8 cellular contexts compared by ENCODE assay signal in the genomic region with DNA sequence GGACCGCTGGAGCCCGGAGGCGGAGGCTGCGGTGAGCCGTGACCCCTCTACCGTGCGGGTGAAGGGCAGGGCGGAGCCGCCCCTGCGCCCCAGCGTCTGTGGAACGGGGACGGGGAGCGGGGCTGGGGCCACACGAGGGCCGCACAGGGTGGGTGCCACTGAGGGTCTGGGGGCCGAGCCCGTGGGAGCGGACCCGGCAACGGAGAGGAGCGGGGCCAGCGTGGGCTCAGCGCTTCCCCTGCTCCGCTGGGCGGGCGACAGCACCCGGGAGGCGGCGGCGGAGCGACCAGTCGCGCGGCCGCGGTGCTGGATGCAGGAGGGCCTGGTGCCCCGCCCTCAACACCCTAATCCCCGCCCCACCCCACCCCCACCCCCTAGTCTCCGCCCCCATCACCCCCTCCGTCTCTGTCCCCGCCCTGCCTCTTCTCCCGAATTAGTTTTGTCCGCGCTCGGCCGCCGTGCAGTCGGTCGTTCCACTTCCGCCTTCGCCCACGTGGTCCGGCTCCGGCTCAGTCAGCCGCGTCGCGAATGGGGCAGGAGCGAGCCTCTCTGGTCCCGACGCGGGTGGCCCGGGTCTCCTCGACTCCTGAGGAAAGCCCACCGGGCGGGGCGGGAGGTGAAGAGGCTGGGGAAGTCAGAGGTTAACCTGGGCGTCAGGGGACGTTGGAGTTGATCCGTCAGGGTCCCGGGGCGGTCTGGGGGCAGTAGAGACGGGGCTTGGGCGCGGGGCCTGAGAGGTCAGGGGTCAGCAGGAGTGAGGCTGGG. TPM values are rescaled to one million over a fixed set of nuclear protein-coding genes. Genes with fewer than 3 reads are reported as not detected.
A peak's percentile ranks its signal among the peaks of the same experiment; 100 is the strongest.
DNase-seq lines count a peak whose midpoint lies in the region; ATAC-seq and TF ChIP-seq lines count a peak whose summit lies in the region.

Gene PUS1, plus strand, starts transcription at position 512 of the 765 bp plus-strand sequence. CDS start 447 bp downstream, outside the sequence.

- peak within 1 kb of the TSS; percentile 70 to 81 for H3K27ac ChIP-seq in liver (ENCODE audit: low read depth in 1 of 2, low read length in 2 of 2)

- H3K4me1 ChIP-seq in liver (ENCODE audit: control insufficient read depth in 4 of 4, insufficient read depth in 4 of 4, low read length in 3 of 4) = peaks cover 0 to 15% (median 11%) of the 10 kb centered on the region in 4 donors

- H3K9ac ChIP-seq in liver (ENCODE audit: low read depth in 1 of 2, low read length in 2 of 2) = peak within 1 kb of the TSS; percentile 29 to 54

- peak within 1 kb of the TSS; percentile 71 to 93 (median 89) for H3K4me3 ChIP-seq in liver (ENCODE audit: low read depth in 1 of 3, low read length in 3 of 3)

- TF ChIP-seq RAD21 in liver (IDR thresholded peaks at IDR 0.05) = peak in 1 of 2 donors; percentile 5

- DNase-seq in C1 segment of cervical spinal cord (lab: John Stamatoyannopoulos, UW) = peak; percentile 38 to 95 (median 91)
- peak; percentile 95 for DNase-seq in NCI-H774 (lab: John Stamatoyannopoulos, UW)
- peak; percentile 90 to 93 for DNase-seq in activated CD4-positive, alpha-beta T cell treated with anti-CD3 and anti-CD28 coated beads, Interleukin-2, amount 50 U/mL, for 4 hours
- DNase-seq in dermis blood vessel endothelial cell = peak; percentile 97
- DNase-seq in stimulated activated CD4-positive, alpha-beta T cell treated with anti-CD3 and anti-CD28 coated beads, Interleukin-4, amount 100 ng/mL, for 1 hour = peak; percentile 92

- H3K9me3 ChIP-seq in liver (ENCODE audit: control insufficient read depth in 4 of 4, low read length in 3 of 4) = no peaks in the 10 kb centered on the region

- no peaks in the 10 kb centered on the region for H3K27me3 ChIP-seq in liver (ENCODE audit: control insufficient read depth in 4 of 4, insufficient read depth in 4 of 4, low read length in 3 of 4)

- H3K36me3 ChIP-seq in liver (ENCODE audit: control insufficient read depth in 4 of 4, insufficient read depth in 3 of 4, low read depth in 1 of 4, low read length in 3 of 4) = peaks cover 5 to 22% (median 20%) of the 10 kb centered on the region in 4 donors

- WGBS in liver = under 1% methylated on average over 75 of the region's 76 CpGs

- TF ChIP-seq CTCF in liver (IDR thresholded peaks at IDR 0.05; ENCODE audit: low read depth, low read length, missing input control) = no peak

- peak; percentile 64 for ATAC-seq in GM19372 (IDR thresholded peaks at IDR 0.05; ENCODE audit: low read depth, unreplicated experiment)
- peak; percentile 73 for ATAC-seq in HG03521 (IDR thresholded peaks at IDR 0.05; ENCODE audit: unreplicated experiment)

TF ChIP-seq in liver, 16 proteins besides CTCF, POLR2A, EP300 and RAD21:
- no peak for TF ChIP-seq ZBTB33 (IDR thresholded peaks at IDR 0.05)
- no peak for TF ChIP-seq FOXA2 (IDR thresholded peaks at IDR 0.05)
- TF ChIP-seq GABPA (IDR thresholded peaks at IDR 0.05 in 1 of 2, conservative IDR thresholded peaks at IDR 0.05 in 1 of 2) = peak in 1 of 2 donors; percentile 84
- TF ChIP-seq HNF4G (IDR thresholded peaks at IDR 0.05) = no peak
- TF ChIP-seq NR2F2 (IDR thresholded peaks at IDR 0.05) = peak; percentile 69
- peak; percentile 56 for TF ChIP-seq SP1 (IDR thresholded peaks at IDR 0.05)
- TF ChIP-seq, protein P1, sequence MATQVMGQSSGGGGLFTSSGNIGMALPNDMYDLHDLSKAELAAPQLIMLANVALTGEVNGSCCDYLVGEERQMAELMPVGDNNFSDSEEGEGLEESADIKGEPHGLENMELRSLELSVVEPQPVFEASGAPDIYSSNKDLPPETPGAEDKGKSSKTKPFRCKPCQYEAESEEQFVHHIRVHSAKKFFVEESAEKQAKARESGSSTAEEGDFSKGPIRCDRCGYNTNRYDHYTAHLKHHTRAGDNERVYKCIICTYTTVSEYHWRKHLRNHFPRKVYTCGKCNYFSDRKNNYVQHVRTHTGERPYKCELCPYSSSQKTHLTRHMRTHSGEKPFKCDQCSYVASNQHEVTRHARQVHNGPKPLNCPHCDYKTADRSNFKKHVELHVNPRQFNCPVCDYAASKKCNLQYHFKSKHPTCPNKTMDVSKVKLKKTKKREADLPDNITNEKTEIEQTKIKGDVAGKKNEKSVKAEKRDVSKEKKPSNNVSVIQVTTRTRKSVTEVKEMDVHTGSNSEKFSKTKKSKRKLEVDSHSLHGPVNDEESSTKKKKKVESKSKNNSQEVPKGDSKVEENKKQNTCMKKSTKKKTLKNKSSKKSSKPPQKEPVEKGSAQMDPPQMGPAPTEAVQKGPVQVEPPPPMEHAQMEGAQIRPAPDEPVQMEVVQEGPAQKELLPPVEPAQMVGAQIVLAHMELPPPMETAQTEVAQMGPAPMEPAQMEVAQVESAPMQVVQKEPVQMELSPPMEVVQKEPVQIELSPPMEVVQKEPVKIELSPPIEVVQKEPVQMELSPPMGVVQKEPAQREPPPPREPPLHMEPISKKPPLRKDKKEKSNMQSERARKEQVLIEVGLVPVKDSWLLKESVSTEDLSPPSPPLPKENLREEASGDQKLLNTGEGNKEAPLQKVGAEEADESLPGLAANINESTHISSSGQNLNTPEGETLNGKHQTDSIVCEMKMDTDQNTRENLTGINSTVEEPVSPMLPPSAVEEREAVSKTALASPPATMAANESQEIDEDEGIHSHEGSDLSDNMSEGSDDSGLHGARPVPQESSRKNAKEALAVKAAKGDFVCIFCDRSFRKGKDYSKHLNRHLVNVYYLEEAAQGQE (IDR thresholded peaks at IDR 0.05) = peak; percentile 34
- TF ChIP-seq, protein P2, sequence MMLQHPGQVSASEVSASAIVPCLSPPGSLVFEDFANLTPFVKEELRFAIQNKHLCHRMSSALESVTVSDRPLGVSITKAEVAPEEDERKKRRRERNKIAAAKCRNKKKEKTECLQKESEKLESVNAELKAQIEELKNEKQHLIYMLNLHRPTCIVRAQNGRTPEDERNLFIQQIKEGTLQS (IDR thresholded peaks at IDR 0.05) = no peak
- peak in 1 of 2 donors; percentile 3 for TF ChIP-seq HNF4A (conservative IDR thresholded peaks at IDR 0.05)
- peak; percentile 59 for TF ChIP-seq YY1 (IDR thresholded peaks at IDR 0.05)
- TF ChIP-seq TAF1 (conservative IDR thresholded peaks at IDR 0.05) = no peak
- TF ChIP-seq MAX (IDR thresholded peaks at IDR 0.05) = no peak
- TF ChIP-seq FOXA1 (IDR thresholded peaks at IDR 0.05) = peak; percentile 14
- peak in 1 of 2 donors; percentile 30 for TF ChIP-seq RXRA (IDR thresholded peaks at IDR 0.05)
- no peak for TF ChIP-seq JUND (IDR thresholded peaks at IDR 0.05)
- TF ChIP-seq EGR1 (IDR thresholded peaks at IDR 0.05; ENCODE audit: low read depth in 2 of 2) = no peak

RNA-seq across cellular contexts. Expression of gene PUS1, which starts in this region (rescaled TPM):
- 12.3 and 17.6 TPM in 2 replicates for total RNA-seq in dermis blood vessel endothelial cell
- total RNA-seq in liver = 10 to 100 TPM in 1 of 2 donors, 1 to 10 TPM in 1; 9.2 to 12.1 TPM
- polyA plus RNA-seq in liver = 10 to 100 TPM in 1 of 2 donors, 1 to 10 TPM in 1; 6.1 to 24.4 TPM

Comparison
In these comparisons a context has a peak if more than half of its experiments do, and no peak if none do; other contexts are left out.
1. Peak in every context shown above with its lines: DNase-seq, ATAC-seq, H3K4me3 ChIP-seq and H3K27ac ChIP-seq.